Comparison of ENCODE assay signal across 8 cellular contexts in the genomic region with DNA sequence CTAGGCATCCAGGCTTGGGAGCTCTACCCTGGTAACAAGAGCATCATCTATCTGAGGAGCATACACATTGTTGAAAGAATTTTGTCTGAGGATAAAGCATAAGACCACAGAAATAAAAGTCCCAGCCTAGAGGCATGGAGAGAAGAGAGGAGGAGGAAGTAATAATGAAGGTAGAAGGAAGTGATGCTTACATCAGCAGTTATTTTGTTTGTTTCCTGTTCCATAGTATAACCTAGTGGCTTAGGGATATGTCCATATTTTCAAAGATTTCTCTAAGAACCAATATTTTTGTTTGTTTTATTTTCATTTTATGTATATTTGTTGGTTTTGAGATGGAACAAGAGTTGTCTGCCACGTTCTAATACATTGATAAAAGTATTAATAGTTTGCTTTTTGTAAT.
"Had no signal": no experiment of that assay in that cellular context is flagged by ENCODE, and none has a peak within 500 bp of the region (broad histone marks: within the 10 kb centered on the region; RNA-seq: fewer than 3 reads in every experiment).

No MANE protein-coding gene starts in this region.

- ATAC-seq: GM12878 had no signal

- DNase-seq: GDM1, GF-D8 had no signal

- H3K4me3 ChIP-seq: GM12878 had no signal

- FAIRE-seq: G401.6, GM12878, GM12891, GM12892, GM18507, GM19239 had no signal
